Comparison of ENCODE assay signal across 28 cellular contexts in the genomic region with DNA sequence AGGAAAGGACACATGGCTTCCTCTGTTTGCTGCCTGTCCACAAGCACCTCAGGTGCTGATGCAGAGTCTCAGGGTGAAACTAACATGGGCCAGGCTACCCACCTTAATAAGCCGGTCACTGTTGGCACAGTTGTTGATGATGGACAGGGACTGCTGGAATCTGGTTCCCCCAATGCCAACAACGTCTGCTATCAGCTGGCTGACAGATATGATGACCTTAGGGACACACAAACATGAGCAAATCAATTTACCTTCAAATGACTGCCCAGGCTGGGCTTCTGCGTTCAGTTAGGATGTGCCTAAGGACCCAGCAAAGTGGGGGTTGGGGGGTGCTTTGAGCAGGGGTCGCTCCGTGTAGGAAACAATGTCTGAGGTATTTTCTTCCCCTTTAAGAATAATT.
A peak's percentile ranks its signal among the peaks of the same experiment; 100 is the strongest.
DNase-seq lines count a peak whose midpoint lies in the region; ATAC-seq, FAIRE-seq and TF ChIP-seq lines count a peak whose summit lies in the region.
"Had no signal": no experiment of that assay in that cellular context is flagged by ENCODE, and none has a peak within 500 bp of the region (broad histone marks: within the 10 kb centered on the region; RNA-seq: fewer than 3 reads in every experiment).

No MANE protein-coding gene starts in this region.

- H3K4me3 ChIP-seq in bronchial epithelial cell (ENCODE audit: low read depth, low read length): no peak overlapping the region
- peak overlapping the region in 2 of 3 donors; percentile 7 to 19 for H3K4me3 ChIP-seq in right lobe of liver
- no peak overlapping the region for H3K4me3 ChIP-seq in trophoblast cell (ENCODE audit: low read depth, low read length)
- H3K4me3 ChIP-seq: BLaER1, GM12878 had no signal

- H3K79me1 ChIP-seq in trophoblast cell (ENCODE audit: low read length): no peaks in the 10 kb centered on the region

- H3K9ac ChIP-seq in trophoblast cell (ENCODE audit: low read length): peak overlapping the region; percentile 12
- H3K9ac ChIP-seq: BLaER1 had no signal

- H3K4me2 ChIP-seq in trophoblast cell (ENCODE audit: low read length): no peak overlapping the region
- H3K4me2 ChIP-seq: BLaER1 had no signal

- H3K36me3 Mint-ChIP-seq in endothelial cell (ENCODE audit: low read depth, unreplicated experiment) (peaks cover 71% of the 10 kb centered on the region), natural killer cell (peaks cover 5% of the 10 kb centered on the region)
- H3K36me3 Mint-ChIP-seq: CD14-positive monocyte had no signal

- no peak overlapping the region for H2BK5ac ChIP-seq in trophoblast cell (ENCODE audit: low read depth, low read length, poor library complexity)

- FAIRE-seq in bronchial epithelial cell (lab: Jason Lieb, UNC): peak; percentile 32
- FAIRE-seq: A204.1, GM12878, GM12892, GM18507 had no signal

- H3K18ac ChIP-seq in trophoblast cell (ENCODE audit: low read length): no peak overlapping the region

- no peak overlapping the region for H4K91ac ChIP-seq in trophoblast cell (ENCODE audit: low read depth, low read length)

- H3K36me3 ChIP-seq in bronchial epithelial cell (ENCODE audit: control insufficient read depth, insufficient read depth, low read length): peaks cover 19% of the 10 kb centered on the region
- no peaks in the 10 kb centered on the region for H3K36me3 ChIP-seq in right lobe of liver
- peaks cover 26 to 43% of the 10 kb centered on the region in 2 experiments for H3K36me3 ChIP-seq in trophoblast cell (ENCODE audit: control insufficient read depth in 1 of 2, insufficient read depth in 2 of 2, low read length in 2 of 2)
- H3K36me3 ChIP-seq: BE2C, BLaER1 had no signal

- H3K4me3 Mint-ChIP-seq in endothelial cell (ENCODE audit: unreplicated experiment) (peak overlapping the region; percentile 44), natural killer cell (no peak overlapping the region)
- H3K4me3 Mint-ChIP-seq: CD14-positive monocyte; CD4-positive, alpha-beta memory T cell; CD4-positive, CD25-positive, alpha-beta regulatory T cell; CD8-positive, alpha-beta memory T cell had no signal

- H2AFZ ChIP-seq in trophoblast cell (ENCODE audit: insufficient read depth, low read length, poor library complexity): no peak overlapping the region

- H3K4me1 Mint-ChIP-seq in endothelial cell (ENCODE audit: unreplicated experiment) (peaks cover 23% of the 10 kb centered on the region), natural killer cell (no peaks in the 10 kb centered on the region)
- H3K4me1 Mint-ChIP-seq: CD8-positive, alpha-beta memory T cell had no signal

- H3K9me3 ChIP-seq in right lobe of liver: no peaks in the 10 kb centered on the region
- H3K9me3 ChIP-seq in trophoblast cell (ENCODE audit: insufficient read depth, low read depth, low read length): no peaks in the 10 kb centered on the region
- H3K9me3 ChIP-seq: BE2C, BLaER1 had no signal

- H3K9me3 Mint-ChIP-seq in endothelial cell (ENCODE audit: unreplicated experiment) (no peaks in the 10 kb centered on the region), natural killer cell (no peaks in the 10 kb centered on the region)
- H3K9me3 Mint-ChIP-seq: CD4-positive, CD25-positive, alpha-beta regulatory T cell; CD8-positive, alpha-beta memory T cell had no signal

- no peak overlapping the region for H3K14ac ChIP-seq in trophoblast cell (ENCODE audit: low read length)

- H2BK120ac ChIP-seq in trophoblast cell (ENCODE audit: insufficient read depth, low read length, poor library complexity): no peak overlapping the region

- no peak overlapping the region for H3K23ac ChIP-seq in trophoblast cell (ENCODE audit: low read length)

- peak; percentile 62 to 70 (median 67) for ATAC-seq in right lobe of liver
- no peak for ATAC-seq in natural killer cell
- ATAC-seq in GM19328 (IDR thresholded peaks at IDR 0.05; ENCODE audit: unreplicated experiment): no peak
- ATAC-seq: GM12878 had no signal

- TF ChIP-seq CTCF in bronchial epithelial cell (IDR thresholded peaks at IDR 0.05; ENCODE audit: insufficient read depth, low read length, severe bottlenecking) (no peak), endothelial cell (IDR thresholded peaks at IDR 0.05; ENCODE audit: unreplicated experiment) (no peak), right lobe of liver (IDR thresholded peaks at IDR 0.05) (no peak), natural killer cell (IDR thresholded peaks at IDR 0.05) (no peak)

- H3K27ac ChIP-seq in right lobe of liver (peak overlapping the region; percentile 67 to 73 (median 71)), trophoblast cell (ENCODE audit: low read depth, low read length) (no peak overlapping the region)
- H3K27ac ChIP-seq: BLaER1 had no signal

- DNase-seq in bronchial epithelial cell (ENCODE audit: low read depth) (no peak), endothelial cell (ENCODE audit: low spot score) (no peak), right lobe of liver (peak in 2 of 3 donors; percentile 38 to 72), trophoblast cell (no peak), natural killer cell (no peak)
- DNase-seq in stimulated activated CD4-positive, alpha-beta T cell treated with anti-CD3 and anti-CD28 coated beads, Interleukin-4, amount 100 ng/mL, for 24 hours: no peak
- DNase-seq: 8988T; ACHN; BE2C; C1 segment of cervical spinal cord; CD4-positive, alpha-beta memory T cell; CD4-positive, CD25-positive, alpha-beta regulatory T cell; CD8-positive, alpha-beta memory T cell; COR-L47; DMS 273 treated with DMSO at 0.1 percent for 48 hours; DMS153; DMS53; DMS79; DND-41; EL; GDM1 had no signal

- H3K4me1 ChIP-seq in right lobe of liver (peaks cover 0 to 30% (median 16%) of the 10 kb centered on the region in 4 donors), trophoblast cell (ENCODE audit: control insufficient read depth in 1 of 2, insufficient read depth in 2 of 2, low read length in 2 of 2) (no peaks in the 10 kb centered on the region)

- intact Hi-C loops in right lobe of liver (cut with DNase I) (no loop called here), natural killer cell (cut with micrococcal nuclease) (no loop called here)

- TF ChIP-seq POLR2A in right lobe of liver (IDR thresholded peaks at IDR 0.05): no peak

- H3K27me3 Mint-ChIP-seq in endothelial cell (ENCODE audit: unreplicated experiment) (peaks cover 8% of the 10 kb centered on the region), natural killer cell (ENCODE audit: low read depth in 2 of 2) (no peaks in the 10 kb centered on the region)
- H3K27me3 Mint-ChIP-seq: CD4-positive, alpha-beta memory T cell; CD4-positive, CD25-positive, alpha-beta regulatory T cell; CD8-positive, alpha-beta memory T cell had no signal

- H2AK5ac ChIP-seq in trophoblast cell (ENCODE audit: low read length): no peak overlapping the region

- no peak overlapping the region for H4K12ac ChIP-seq in trophoblast cell (ENCODE audit: low read depth, low read length)

- no peak overlapping the region for H3K4ac ChIP-seq in trophoblast cell (ENCODE audit: low read depth, low read length)

- H3K79me2 ChIP-seq in trophoblast cell (ENCODE audit: control insufficient read depth, insufficient read depth, low read length, poor library complexity): no peaks in the 10 kb centered on the region

- H3K27me3 ChIP-seq in bronchial epithelial cell (ENCODE audit: control insufficient read depth, insufficient read depth, low read length) (no peaks in the 10 kb centered on the region), right lobe of liver (no peaks in the 10 kb centered on the region), trophoblast cell (ENCODE audit: insufficient read depth, low read length) (no peaks in the 10 kb centered on the region)
- H3K27me3 ChIP-seq: BE2C, BLaER1 had no signal

- H4K8ac ChIP-seq in trophoblast cell (ENCODE audit: low read depth, low read length): no peak overlapping the region

- H2BK12ac ChIP-seq in trophoblast cell (ENCODE audit: low read length): no peak overlapping the region

- 15% methylated on average over 3 of the region's 5 CpGs for WGBS in right lobe of liver (ENCODE audit: insufficient coverage, low coverage, low lambda C conversion rate, missing lambda C conversion rate)
- WGBS in trophoblast cell (ENCODE audit: extremely low coverage, insufficient coverage, insufficient read length): no CpG with 5 or more reads among the region's 5 CpGs

- H3K27ac Mint-ChIP-seq in endothelial cell (ENCODE audit: unreplicated experiment): no peak overlapping the region
- no peak overlapping the region for H3K27ac Mint-ChIP-seq in natural killer cell
- H3K27ac Mint-ChIP-seq: CD4-positive, CD25-positive, alpha-beta regulatory T cell had no signal

Comparison
In these comparisons a context has a peak if more than half of its experiments do, and no peak if none do; other contexts are left out.
1. DNase-seq: peak in right lobe of liver (2 of 3); none in bronchial epithelial cell (single experiment), endothelial cell (single experiment), trophoblast cell (0 of 2), natural killer cell (single experiment) and stimulated activated CD4-positive, alpha-beta T cell treated with anti-CD3 and anti-CD28 coated beads, Interleukin-4, amount 100 ng/mL, for 24 hours (single experiment).
2. H3K4me3 ChIP-seq: peak in right lobe of liver (2 of 3); none in bronchial epithelial cell (single experiment) and trophoblast cell (single experiment).
3. ATAC-seq: peak in right lobe of liver (4 of 4); none in natural killer cell (0 of 3) and GM19328 (single experiment).